8 cellular contexts compared by ENCODE assay signal in the genomic region with DNA sequence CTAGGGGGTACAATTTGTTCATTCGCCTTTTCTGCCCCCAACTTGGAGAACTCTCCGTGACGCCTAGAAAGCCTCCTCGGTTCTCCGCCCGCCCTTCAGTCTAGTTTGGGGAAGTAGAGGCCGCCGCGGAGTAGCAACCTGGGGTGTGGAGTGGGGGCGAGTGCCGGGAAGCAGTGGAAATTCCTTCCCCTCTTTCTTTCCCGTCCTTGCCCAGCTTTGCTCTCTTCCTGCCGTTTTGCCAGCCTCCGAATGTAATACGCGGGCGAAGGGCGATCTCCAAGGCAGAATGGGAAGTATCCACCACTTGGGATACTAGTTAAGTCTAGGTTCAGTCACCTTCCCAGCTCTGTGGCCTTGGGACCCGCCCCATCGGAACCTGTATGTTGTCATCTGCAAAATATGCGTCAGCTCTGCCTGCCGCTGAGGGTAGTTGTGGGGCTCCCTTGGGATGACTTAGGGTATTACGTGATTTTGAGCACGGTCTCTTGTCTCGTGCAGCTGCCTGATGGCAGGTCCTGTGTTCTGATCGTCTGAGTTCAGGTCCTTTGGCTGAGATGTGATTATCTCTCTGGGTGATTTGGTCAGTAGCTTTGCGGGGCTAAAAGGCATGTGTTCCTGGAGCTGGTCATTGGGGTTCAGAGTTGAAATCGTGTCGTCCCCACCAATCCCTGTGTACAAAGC. TPM values are rescaled to one million over a fixed set of nuclear protein-coding genes. Genes with fewer than 3 reads are reported as not detected.
DNase-seq lines count a peak whose midpoint lies in the region; ATAC-seq and TF ChIP-seq lines count a peak whose summit lies in the region.

No MANE protein-coding gene starts in this region.

- no peaks in the 10 kb centered on the region for H3K9me3 Mint-ChIP-seq in mesothelial cell of epicardium

- peaks cover 25% of the 10 kb centered on the region for H3K4me1 Mint-ChIP-seq in mesothelial cell of epicardium

- H3K36me3 Mint-ChIP-seq in mesothelial cell of epicardium: no peaks in the 10 kb centered on the region

- peak overlapping the region; percentile 93 for H3K27ac Mint-ChIP-seq in mesothelial cell of epicardium

- peak; percentile 52 for ATAC-seq in GM19025 (IDR thresholded peaks at IDR 0.05; ENCODE audit: low read depth, unreplicated experiment)
- peak; percentile 72 for ATAC-seq in HG03280 (IDR thresholded peaks at IDR 0.05; ENCODE audit: unreplicated experiment)

- H3K27me3 Mint-ChIP-seq in mesothelial cell of epicardium (ENCODE audit: low read depth): peaks cover 18% of the 10 kb centered on the region

- TF ChIP-seq CTCF in mesothelial cell of epicardium (IDR thresholded peaks at IDR 0.05; ENCODE audit: unreplicated experiment): no peak

- DNase-seq in Ammon's horn (ENCODE audit: low spot score): peak; percentile 18
- peak; percentile 42 for DNase-seq in NCI-H526 treated with DMSO at 0.1 percent for 48 hours (lab: John Stamatoyannopoulos, UW)
- DNase-seq in activated CD4-positive, alpha-beta T cell treated with anti-CD3 and anti-CD28 coated beads, Interleukin-2, amount 50 U/mL, for 4 hours: peak; percentile 65 to 73
- peak; percentile 20 for DNase-seq in effector CD8-positive, alpha-beta T cell (lab: John Stamatoyannopoulos, UW)
- DNase-seq in mesothelial cell of epicardium (ENCODE audit: low spot score in 2 of 2, unreplicated experiment in 2 of 2): peak in 1 of 2 experiments; percentile 58
- peak; percentile 27 to 42 for DNase-seq in stimulated activated CD8-positive, alpha-beta memory T cell treated with anti-CD3 and anti-CD28 coated beads, Interleukin-2, amount 100 ng/mL, for 1 hour (ENCODE audit: low read depth in 2 of 2)

- peak overlapping the region; percentile 91 for H3K4me3 Mint-ChIP-seq in mesothelial cell of epicardium

RNA-seq across cellular contexts. Expression of a gene that starts 0.7 kb away (rescaled TPM):
- total RNA-seq in mesothelial cell of epicardium: 76.1 to 94.3 TPM (median 89.0 TPM) in 3 replicates
